ENCODE assay signal across 1 cellular context in genomic region chr2:50374117-50374516, GRCh38.
TF ChIP-seq lines count a peak whose summit lies in the region.

No MANE protein-coding gene starts in this region.

TF ChIP-seq in HEK293, 187 proteins besides CTCF, POLR2A, EP300 and RAD21 (continued from another document):
- TF ChIP-seq ZNF623 (tag by site-specific recombination; IDR thresholded peaks at IDR 0.05) = peak; percentile 37; the same call in 1 of the 2 replicates
- no peak for TF ChIP-seq ZFP69B (tag by site-specific recombination; IDR thresholded peaks at IDR 0.05)
- TF ChIP-seq ZNF555 (tag by site-specific recombination; conservative IDR thresholded peaks at IDR 0.05) = peak; percentile 54
- TF ChIP-seq ZNF792 (tag by site-specific recombination; IDR thresholded peaks at IDR 0.05) = no peak
- no peak for TF ChIP-seq ZNF624 (tag by site-specific recombination; IDR thresholded peaks at IDR 0.05)
- TF ChIP-seq YY1 (tag by site-specific recombination; IDR thresholded peaks at IDR 0.05) = no peak
- TF ChIP-seq ZNF266 (tag by site-specific recombination; IDR thresholded peaks at IDR 0.05; ENCODE audit: low read depth) = no peak
- TF ChIP-seq ZNF423 (tag by site-specific recombination; IDR thresholded peaks at IDR 0.05) = no peak
- no peak for TF ChIP-seq GFI1B (tag by site-specific recombination; IDR thresholded peaks at IDR 0.05)
- TF ChIP-seq ZNF692 (tag by site-specific recombination; IDR thresholded peaks at IDR 0.05) = no peak
- no peak for TF ChIP-seq ZNF76 (tag by site-specific recombination; IDR thresholded peaks at IDR 0.05; ENCODE audit: borderline replicate concordance, low read depth)
- TF ChIP-seq TCF7L2 (IDR thresholded peaks at IDR 0.05; ENCODE audit: borderline replicate concordance, low read depth, low read length) = no peak
- no peak for TF ChIP-seq KLF9 (tag by site-specific recombination; IDR thresholded peaks at IDR 0.05; ENCODE audit: low read depth)
- TF ChIP-seq ZNF776 (tag by site-specific recombination; IDR thresholded peaks at IDR 0.05; ENCODE audit: borderline replicate concordance) = no peak
- peak; percentile 74; the same call in 1 of the 2 replicates for TF ChIP-seq ZNF518A (tag by site-specific recombination; conservative IDR thresholded peaks at IDR 0.05; ENCODE audit: low read depth)
- no peak for TF ChIP-seq ZFP3 (tag by site-specific recombination; IDR thresholded peaks at IDR 0.05; ENCODE audit: low read depth)
- TF ChIP-seq ZBTB17 (tag by site-specific recombination; IDR thresholded peaks at IDR 0.05) = no peak
- TF ChIP-seq ZNF747 (tag by site-specific recombination; IDR thresholded peaks at IDR 0.05) = no peak
- TF ChIP-seq ZNF239 (tag by site-specific recombination; IDR thresholded peaks at IDR 0.05) = no peak
- peak; percentile 78 for TF ChIP-seq ZNF394 (tag by site-specific recombination; IDR thresholded peaks at IDR 0.05; ENCODE audit: borderline replicate concordance)
- no peak for TF ChIP-seq EGR2 (tag by site-specific recombination; IDR thresholded peaks at IDR 0.05; ENCODE audit: low read depth)
- TF ChIP-seq ZNF596 (tag by site-specific recombination; IDR thresholded peaks at IDR 0.05) = no peak
- no peak for TF ChIP-seq ZNF561 (tag by site-specific recombination; IDR thresholded peaks at IDR 0.05; ENCODE audit: borderline replicate concordance)
- TF ChIP-seq ZNF140 (tag by site-specific recombination; IDR thresholded peaks at IDR 0.05) = peak; percentile 32; the same call in 1 of the 2 replicates
- peak; percentile 57 for TF ChIP-seq REST (tag by site-specific recombination; IDR thresholded peaks at IDR 0.05)
- no peak for TF ChIP-seq OVOL3 (tag by site-specific recombination; IDR thresholded peaks at IDR 0.05)
- peak; percentile 55 for TF ChIP-seq ZBTB11 (tag by site-specific recombination; conservative IDR thresholded peaks at IDR 0.05; ENCODE audit: low read depth)
- no peak for TF ChIP-seq ZNF521 (tag by site-specific recombination; IDR thresholded peaks at IDR 0.05)
- no peak for TF ChIP-seq ZSCAN16 (tag by site-specific recombination; IDR thresholded peaks at IDR 0.05)
- peak; percentile 41; the same call in 1 of the 2 replicates for TF ChIP-seq ZBTB8A (tag by site-specific recombination; IDR thresholded peaks at IDR 0.05)
- TF ChIP-seq ZNF843 (tag by site-specific recombination; IDR thresholded peaks at IDR 0.05) = no peak
- no peak for TF ChIP-seq ZNF155 (tag by site-specific recombination; IDR thresholded peaks at IDR 0.05)
- no peak for TF ChIP-seq ZNF677 (tag by site-specific recombination; IDR thresholded peaks at IDR 0.05)
- no peak for TF ChIP-seq ZNF768 (tag by site-specific recombination; IDR thresholded peaks at IDR 0.05)
- TF ChIP-seq ZNF473 (tag by site-specific recombination; IDR thresholded peaks at IDR 0.05) = no peak
- TF ChIP-seq ZNF37A (tag by site-specific recombination; IDR thresholded peaks at IDR 0.05) = no peak
- peak; percentile 59 for TF ChIP-seq ZNF426 (tag by site-specific recombination; IDR thresholded peaks at IDR 0.05)
- no peak for TF ChIP-seq ZNF560 (tag by site-specific recombination; IDR thresholded peaks at IDR 0.05; ENCODE audit: borderline replicate concordance)
- TF ChIP-seq ZNF549 (tag by site-specific recombination; IDR thresholded peaks at IDR 0.05) = no peak
- TF ChIP-seq WT1 (tag by site-specific recombination; IDR thresholded peaks at IDR 0.05) = no peak
- TF ChIP-seq ZNF280C (tag by site-specific recombination; IDR thresholded peaks at IDR 0.05) = no peak
- no peak for TF ChIP-seq ZNF341 (tag by site-specific recombination; IDR thresholded peaks at IDR 0.05; ENCODE audit: low read depth)
TF ChIP-seq in HEK293: peak in this region for 9.
